8 cellular contexts compared by ENCODE assay signal in genomic region chr12:106986625-106987389, GRCh38. TPM values are rescaled to one million over a fixed set of nuclear protein-coding genes. Genes with fewer than 3 reads are reported as not detected.
DNase-seq lines count a peak whose midpoint lies in the region; ATAC-seq and TF ChIP-seq lines count a peak whose summit lies in the region.

MTERF2 (minus strand) TSS chr12:106987146; CDS start chr12:106978714, 8,432 bp downstream.

- peak; percentile 66 for TF ChIP-seq POLR2A in GM19193 (IDR thresholded peaks at IDR 0.05; ENCODE audit: extremely low read depth, insufficient read depth, insufficient read length)

- DNase-seq in Ammon's horn (ENCODE audit: low spot score) (peak; percentile 98), NCI-H510A treated with DMSO at 0.1 percent for 48 hours (lab: John Stamatoyannopoulos, UW) (peak; percentile 89), dedifferentiated amniotic fluid mesenchymal stem cell (ENCODE audit: extremely low spot score) (peak; percentile 95), left lobe of liver (ENCODE audit: low spot score) (peak; percentile 95)
- DNase-seq in activated CD4-positive, alpha-beta T cell treated with anti-CD3 and anti-CD28 coated beads, Interleukin-2, amount 50 U/mL, for 1 hour = peak; percentile 74
- peak; percentile 79 to 82 for DNase-seq in stimulated activated CD4-positive, alpha-beta T cell treated with anti-CD3 and anti-CD28 coated beads, Interleukin-2, amount 100 ng/mL, for 24 hours

- ATAC-seq in HG03432 (IDR thresholded peaks at IDR 0.05; ENCODE audit: unreplicated experiment) = peak; percentile 97
- peak; percentile 97 for ATAC-seq in left lobe of liver

RNA-seq across cellular contexts. Expression of gene MTERF2, which starts in this region (rescaled TPM):
- 10.6 TPM for total RNA-seq in left lobe of liver

Comparison
In these comparisons a context has a peak if more than half of its experiments do, and no peak if none do; other contexts are left out.
1. Peak in every context shown above with its lines: DNase-seq and ATAC-seq.